Comparison of ENCODE assay signal across 19 cellular contexts in the genomic region with DNA sequence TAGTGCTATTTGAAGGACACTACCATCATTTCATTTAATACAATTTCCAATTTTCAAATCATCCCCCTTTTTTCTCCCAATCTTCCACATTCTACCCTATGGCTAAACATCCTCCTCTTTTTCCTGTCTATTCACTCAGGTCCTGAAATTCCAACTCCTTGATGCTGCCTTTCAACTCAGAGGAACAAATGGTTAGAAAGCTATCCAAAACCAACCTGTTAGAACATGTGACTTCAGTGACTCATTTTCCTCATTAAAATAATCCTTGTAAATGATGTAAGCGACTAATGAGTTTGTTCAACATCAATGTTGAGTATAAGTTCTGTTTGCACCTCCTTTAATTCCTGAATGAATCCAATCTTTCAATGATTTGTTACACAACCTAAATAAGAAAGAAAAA. TPM values are rescaled to one million over a fixed set of nuclear protein-coding genes. Genes with fewer than 3 reads are reported as not detected.
DNase-seq lines count a peak whose midpoint lies in the region; ATAC-seq and TF ChIP-seq lines count a peak whose summit lies in the region.
"Had no signal": no experiment of that assay in that cellular context is flagged by ENCODE, and none has a peak within 500 bp of the region (broad histone marks: within the 10 kb centered on the region; RNA-seq: fewer than 3 reads in every experiment).

No MANE protein-coding gene starts in this region.

- peak overlapping the region; percentile 87 for H3K27ac Mint-ChIP-seq in activated CD4-positive, alpha-beta T cell treated with anti-CD3 and anti-CD28 coated beads for 36 hours
- H3K27ac Mint-ChIP-seq in activated naive CD8-positive, alpha-beta T cell treated with anti-CD3 and anti-CD28 coated beads for 36 hours = peak overlapping the region; percentile 91
- H3K27ac Mint-ChIP-seq in naive thymus-derived CD4-positive, alpha-beta T cell = peak overlapping the region; percentile 52 to 94 (median 80)
- H3K27ac Mint-ChIP-seq: dendritic cell treated with granulocyte-macrophage colony-stimulating factor and Interleukin-4, amounts not matched to agents 40 ng/mL and 50 ng/mL, for 4 days had no signal

- peaks cover 53% of the 10 kb centered on the region for H3K36me3 Mint-ChIP-seq in activated CD4-positive, alpha-beta T cell treated with anti-CD3 and anti-CD28 coated beads for 36 hours (ENCODE audit: low read depth)
- peaks cover 55% of the 10 kb centered on the region for H3K36me3 Mint-ChIP-seq in activated naive CD8-positive, alpha-beta T cell treated with anti-CD3 and anti-CD28 coated beads for 36 hours
- H3K36me3 Mint-ChIP-seq in naive thymus-derived CD4-positive, alpha-beta T cell = peaks cover 6 to 29% (median 10%) of the 10 kb centered on the region in 5 donors

- CTCF ChIA-PET in activated CD4-positive, alpha-beta T cell treated with anti-CD3 and anti-CD28 coated beads for 36 hours (lab: Charles Lee) = interaction anchor here (1.1 to 3.4 kb wide), 2 partner anchors 13 to 241 kb away, joined by 3 to 28 read pairs; no protein-coding TSS in a partner anchor
- CTCF ChIA-PET in HEK293 (lab: Yijun Ruan, JAX) = interaction anchor here (0.7 to 1.9 kb wide), 3 partner anchors 11 to 441 kb away, joined by 3 to 7 read pairs (median 4); no protein-coding TSS in a partner anchor
- CTCF ChIA-PET in naive thymus-derived CD4-positive, alpha-beta T cell (lab: Charles Lee) = interaction anchor here (0.6 kb wide), 1 partner anchor 270 kb away, joined by 4 read pairs; no protein-coding TSS in a partner anchor

- H3K4me3 ChIP-seq in HEK293 (ENCODE audit: low read depth, low read length) (no peak overlapping the region), WERI-Rb-1 (ENCODE audit: low read depth, low read length) (no peak overlapping the region)
- no peak overlapping the region for H3K4me3 ChIP-seq in naive thymus-derived CD4-positive, alpha-beta T cell (ENCODE audit: low read length)
- H3K4me3 ChIP-seq: GM12878, hepatocyte, MG63, pancreas, upper lobe of right lung had no signal

- H3K4me1 Mint-ChIP-seq in activated CD4-positive, alpha-beta T cell treated with anti-CD3 and anti-CD28 coated beads for 36 hours = peaks cover 76% of the 10 kb centered on the region
- peaks cover 64% of the 10 kb centered on the region for H3K4me1 Mint-ChIP-seq in activated naive CD8-positive, alpha-beta T cell treated with anti-CD3 and anti-CD28 coated beads for 36 hours
- peaks cover 54 to 85% (median 68%) of the 10 kb centered on the region in 7 donors for H3K4me1 Mint-ChIP-seq in naive thymus-derived CD4-positive, alpha-beta T cell

- POLR2A ChIA-PET in activated CD4-positive, alpha-beta T cell treated with anti-CD3 and anti-CD28 coated beads for 36 hours (lab: Charles Lee) = no interaction called here
- POLR2A ChIA-PET in HEK293 (lab: Yijun Ruan, JAX) = interaction anchor here (1.1 kb wide), 1 partner anchor 15 kb away, joined by 4 read pairs; no protein-coding TSS in a partner anchor
- POLR2A ChIA-PET in naive thymus-derived CD4-positive, alpha-beta T cell (lab: Charles Lee) = no interaction called here

- H3K36me3 ChIP-seq in HEK293 (ENCODE audit: control insufficient read depth in 2 of 2, insufficient read depth in 1 of 2, low read length in 2 of 2) = peaks cover 57 to 59% of the 10 kb centered on the region in 2 experiments
- peaks cover 0 to 27% (median 3%) of the 10 kb centered on the region in 3 experiments for H3K36me3 ChIP-seq in naive thymus-derived CD4-positive, alpha-beta T cell (ENCODE audit: control insufficient read depth in 2 of 3, insufficient read depth in 3 of 3, low read length in 3 of 3)
- H3K36me3 ChIP-seq in WERI-Rb-1 = peaks cover 79% of the 10 kb centered on the region

- H3K27ac ChIP-seq in HEK293 (ENCODE audit: extremely low read depth, low read depth, low read length) (peak overlapping the region; percentile 18; the same call in 1 of the 2 replicates), WERI-Rb-1 (no peak overlapping the region)
- H3K27ac ChIP-seq in naive thymus-derived CD4-positive, alpha-beta T cell (ENCODE audit: low read depth, low read length) = peak overlapping the region; percentile 58
- H3K27ac ChIP-seq: hepatocyte, pancreas, upper lobe of right lung had no signal

- no peak for ATAC-seq in activated CD4-positive, alpha-beta T cell treated with anti-CD3 and anti-CD28 coated beads for 36 hours
- ATAC-seq in naive thymus-derived CD4-positive, alpha-beta T cell = no peak
- ATAC-seq in HG03442 (IDR thresholded peaks at IDR 0.05; ENCODE audit: unreplicated experiment) = no peak
- ATAC-seq: stimulated activated memory B cell treated with anti-CD40 and anti-IgM and Interleukin-4, amounts not matched to agents 10 μg/mL and 1 μg/mL and 100 μg/mL, for 72 hours; upper lobe of right lung had no signal

- no peaks in the 10 kb centered on the region for H3K27me3 Mint-ChIP-seq in activated CD4-positive, alpha-beta T cell treated with anti-CD3 and anti-CD28 coated beads for 36 hours
- H3K27me3 Mint-ChIP-seq in activated naive CD8-positive, alpha-beta T cell treated with anti-CD3 and anti-CD28 coated beads for 36 hours = no peaks in the 10 kb centered on the region
- no peaks in the 10 kb centered on the region for H3K27me3 Mint-ChIP-seq in naive thymus-derived CD4-positive, alpha-beta T cell
- H3K27me3 Mint-ChIP-seq: dendritic cell treated with granulocyte-macrophage colony-stimulating factor and Interleukin-4, amounts not matched to agents 40 ng/mL and 50 ng/mL, for 4 days; stimulated activated memory B cell treated with anti-CD40 and anti-IgM and Interleukin-4, amounts not matched to agents 10 μg/mL and 1 μg/mL and 100 μg/mL, for 72 hours had no signal

- no peaks in the 10 kb centered on the region for H3K9me3 Mint-ChIP-seq in activated CD4-positive, alpha-beta T cell treated with anti-CD3 and anti-CD28 coated beads for 36 hours (ENCODE audit: low read depth)
- no peaks in the 10 kb centered on the region for H3K9me3 Mint-ChIP-seq in activated naive CD8-positive, alpha-beta T cell treated with anti-CD3 and anti-CD28 coated beads for 36 hours
- no peaks in the 10 kb centered on the region for H3K9me3 Mint-ChIP-seq in naive thymus-derived CD4-positive, alpha-beta T cell
- H3K9me3 Mint-ChIP-seq: dendritic cell treated with granulocyte-macrophage colony-stimulating factor and Interleukin-4, amounts not matched to agents 40 ng/mL and 50 ng/mL, for 4 days; stimulated activated memory B cell treated with anti-CD40 and anti-IgM and Interleukin-4, amounts not matched to agents 10 μg/mL and 1 μg/mL and 100 μg/mL, for 72 hours had no signal

- DNase-seq in activated CD4-positive, alpha-beta T cell treated with anti-CD3 and anti-CD28 coated beads for 36 hours = no peak
- no peak for DNase-seq in activated CD4-positive, alpha-beta T cell treated with anti-CD3 and anti-CD28 coated beads for 48 hours
- no peak for DNase-seq in activated naive CD8-positive, alpha-beta T cell treated with anti-CD3 and anti-CD28 coated beads for 36 hours
- no peak for DNase-seq in naive thymus-derived CD4-positive, alpha-beta T cell
- DNase-seq in COLO668 (lab: John Stamatoyannopoulos, UW; ENCODE audit: unreplicated experiment) = no peak
- no peak for DNase-seq in WERI-Rb-1
- DNase-seq: kidney glomerular epithelial cell, MG63, NCI-H187 treated with DMSO at 0.1 percent for 48 hours, NCI-H524 treated with DMSO at 0.1 percent for 48 hours, pancreas, small intestine, upper lobe of right lung had no signal

- no peaks in the 10 kb centered on the region for H3K27me3 ChIP-seq in naive thymus-derived CD4-positive, alpha-beta T cell (ENCODE audit: control insufficient read depth in 2 of 2, insufficient read depth in 2 of 2, low read length in 2 of 2)
- H3K27me3 ChIP-seq in WERI-Rb-1 (ENCODE audit: insufficient read depth, low read depth, severe bottlenecking) = no peaks in the 10 kb centered on the region
- H3K27me3 ChIP-seq: hepatocyte, MG63, pancreas, upper lobe of right lung had no signal

- H3K4me3 Mint-ChIP-seq in activated CD4-positive, alpha-beta T cell treated with anti-CD3 and anti-CD28 coated beads for 36 hours = no peak overlapping the region
- peak overlapping the region; percentile 44 for H3K4me3 Mint-ChIP-seq in activated naive CD8-positive, alpha-beta T cell treated with anti-CD3 and anti-CD28 coated beads for 36 hours
- peak overlapping the region in 5 of 10 donors; percentile 10 to 60 (median 30) for H3K4me3 Mint-ChIP-seq in naive thymus-derived CD4-positive, alpha-beta T cell
- H3K4me3 Mint-ChIP-seq: dendritic cell treated with granulocyte-macrophage colony-stimulating factor and Interleukin-4, amounts not matched to agents 40 ng/mL and 50 ng/mL, for 4 days; stimulated activated memory B cell treated with anti-CD40 and anti-IgM and Interleukin-4, amounts not matched to agents 10 μg/mL and 1 μg/mL and 100 μg/mL, for 72 hours had no signal

- H3K9me3 ChIP-seq in HEK293 (ENCODE audit: control insufficient read depth, insufficient read depth, low read depth, low read length) = no peaks in the 10 kb centered on the region
- no peaks in the 10 kb centered on the region for H3K9me3 ChIP-seq in naive thymus-derived CD4-positive, alpha-beta T cell (ENCODE audit: control insufficient read depth in 2 of 3, low read length in 3 of 3)
- no peaks in the 10 kb centered on the region for H3K9me3 ChIP-seq in WERI-Rb-1 (ENCODE audit: severe bottlenecking)
- H3K9me3 ChIP-seq: MG63, pancreas, upper lobe of right lung had no signal

- peaks cover 11% of the 10 kb centered on the region; the same call in 1 of the 2 replicates for H3K4me1 ChIP-seq in HEK293 (ENCODE audit: control insufficient read depth, insufficient read depth, low read length)
- peaks cover 36 to 43% of the 10 kb centered on the region in 2 donors for H3K4me1 ChIP-seq in naive thymus-derived CD4-positive, alpha-beta T cell (ENCODE audit: control insufficient read depth in 2 of 2, insufficient read depth in 2 of 2, low read length in 2 of 2)

- TF ChIP-seq CTCF in HEK293 (tag by site-specific recombination; IDR thresholded peaks at IDR 0.05) = no peak
- TF ChIP-seq CTCF in WERI-Rb-1 (IDR thresholded peaks at IDR 0.05; ENCODE audit: low read depth, low read length) = no peak

- intact Hi-C loops in activated CD4-positive, alpha-beta T cell treated with anti-CD3 and anti-CD28 coated beads for 36 hours (cut with DNase I, micrococcal nuclease) = loop anchor here (5.0 to 10.0 kb wide), 2 partner anchors 119 to 1056 kb away; partner anchors contain the start of gene PRKCA (in 1 of the 2)
- intact Hi-C loops in naive thymus-derived CD4-positive, alpha-beta T cell (cut with micrococcal nuclease) = loop anchor here in 1 of 2 donors (1.0 kb wide), 3 partner anchors 16 to 328 kb away; partner anchors contain the start of gene PITPNC1

RNA-seq across cellular contexts. Expression of gene PSMD12, which starts 5.5 kb away (rescaled TPM):
- 100 to 1,000 TPM; 100 to 101 TPM for total RNA-seq in activated CD4-positive, alpha-beta T cell treated with anti-CD3 and anti-CD28 coated beads for 36 hours
- total RNA-seq in activated naive CD8-positive, alpha-beta T cell treated with anti-CD3 and anti-CD28 coated beads for 36 hours = 100 to 1,000 TPM; 105 to 110 TPM
- total RNA-seq in naive thymus-derived CD4-positive, alpha-beta T cell = 10 to 100 TPM; 35.8 to 54.4 (median 40.5) TPM
- 10 to 100 TPM; 30.4 to 37.1 TPM for polyA plus RNA-seq in naive thymus-derived CD4-positive, alpha-beta T cell

RNA-seq across cellular contexts. Expression of gene PITPNC1, which starts 16.2 kb away (rescaled TPM):
- total RNA-seq in activated CD4-positive, alpha-beta T cell treated with anti-CD3 and anti-CD28 coated beads for 36 hours = 10 to 100 TPM; 41.6 to 56.3 TPM
- 10 to 100 TPM; 50.1 to 51.1 TPM for total RNA-seq in activated naive CD8-positive, alpha-beta T cell treated with anti-CD3 and anti-CD28 coated beads for 36 hours
- 100 to 1,000 TPM in 2 of 5 experiments, 10 to 100 TPM in 3; 53.1 to 108 (median 99.6) TPM for total RNA-seq in naive thymus-derived CD4-positive, alpha-beta T cell
- polyA plus RNA-seq in naive thymus-derived CD4-positive, alpha-beta T cell = 100 to 1,000 TPM; 117 to 148 TPM
